Comparison of ENCODE assay signal across 8 cellular contexts in the genomic region with DNA sequence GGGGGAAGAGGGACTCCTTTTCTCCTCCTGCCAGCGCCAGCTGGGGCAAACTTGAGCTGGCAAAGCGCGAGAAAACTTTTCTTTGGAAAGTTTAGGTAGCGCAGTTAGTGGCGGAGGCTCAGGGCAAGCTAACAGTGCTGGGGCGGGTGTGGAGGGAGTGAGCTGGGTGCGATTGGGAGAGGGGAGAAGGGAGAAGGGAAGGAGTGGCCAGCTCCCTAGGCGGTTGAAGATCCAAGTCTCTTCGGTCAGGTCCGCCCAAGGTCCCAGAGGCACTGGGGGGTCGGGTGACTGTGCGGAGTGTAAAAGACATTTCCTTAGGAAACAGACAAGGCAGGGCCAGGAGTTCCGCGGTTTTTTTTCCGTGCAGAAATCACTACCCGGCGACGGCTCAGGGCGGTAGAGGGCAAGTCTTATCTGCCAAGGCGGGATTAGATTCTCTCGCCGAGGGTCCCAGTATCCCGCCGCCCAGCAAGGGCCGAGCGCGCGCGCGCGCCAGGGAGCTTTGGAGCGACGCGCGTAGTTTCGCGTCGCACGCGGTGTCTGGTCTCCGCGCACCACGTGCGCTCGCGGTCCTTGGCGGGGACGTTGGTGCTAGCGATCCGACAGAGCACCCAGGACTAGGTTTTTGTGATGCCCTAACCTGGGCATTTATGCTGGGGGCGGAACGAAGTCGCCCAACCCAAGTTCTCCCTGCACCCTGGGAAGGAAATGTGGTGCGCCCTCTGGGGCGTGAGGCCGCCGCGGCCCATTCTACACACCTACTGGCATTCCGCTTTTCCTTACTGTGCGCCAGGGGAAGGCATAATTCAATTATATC. TPM values are rescaled to one million over a fixed set of nuclear protein-coding genes. Genes with fewer than 3 reads are reported as not detected.
DNase-seq lines count a peak whose midpoint lies in the region; ATAC-seq, FAIRE-seq and TF ChIP-seq lines count a peak whose summit lies in the region.

No MANE protein-coding gene starts in this region.

- H3K27ac ChIP-seq in effector memory CD4-positive, alpha-beta T cell (ENCODE audit: insufficient read depth, low read length, poor library complexity, severe bottlenecking) = no peak overlapping the region

- H3K4me1 ChIP-seq in skeletal muscle satellite cell (ENCODE audit: control insufficient read depth, insufficient read depth, low read length) = peaks cover 23% of the 10 kb centered on the region
- no peaks in the 10 kb centered on the region for H3K4me1 ChIP-seq in effector memory CD4-positive, alpha-beta T cell (ENCODE audit: control insufficient read depth, insufficient read depth, low read length, poor library complexity, severe bottlenecking)

- POLR2A ChIA-PET in activated CD4-positive, alpha-beta T cell treated with anti-CD3 and anti-CD28 coated beads for 36 hours (lab: Charles Lee) = no interaction called here

- H3K4me2 ChIP-seq in skeletal muscle satellite cell (ENCODE audit: low read length) = peak overlapping the region; percentile 98

- peak overlapping the region; percentile 10 for H3K9ac ChIP-seq in skeletal muscle satellite cell (ENCODE audit: low read depth, low read length)

- peak overlapping the region; percentile 68 for H3K4me3 ChIP-seq in H7 (ENCODE audit: insufficient read depth, low read depth, low read length)
- peak overlapping the region; percentile 46 for H3K4me3 ChIP-seq in bronchial epithelial cell (ENCODE audit: low read depth, low read length)
- peak overlapping the region; percentile 71 for H3K4me3 ChIP-seq in skeletal muscle satellite cell (ENCODE audit: low read length)
- no peak overlapping the region for H3K4me3 ChIP-seq in effector memory CD4-positive, alpha-beta T cell (ENCODE audit: insufficient read depth, low read depth, low read length, poor library complexity, severe bottlenecking)

- intact Hi-C loops in activated CD4-positive, alpha-beta T cell treated with anti-CD3 and anti-CD28 coated beads for 36 hours (cut with DNase I, micrococcal nuclease) = loop anchor here in 1 of 2 experiments (2.0 kb wide), 1 partner anchor 35 kb away; no protein-coding TSS in a partner anchor

- H3K36me3 Mint-ChIP-seq in activated CD4-positive, alpha-beta T cell treated with anti-CD3 and anti-CD28 coated beads for 36 hours (ENCODE audit: low read depth) = no peaks in the 10 kb centered on the region

- peak; percentile 77 for DNase-seq in H7
- peak; percentile 28 for DNase-seq in bronchial epithelial cell (ENCODE audit: low read depth)
- peak; percentile 44 for DNase-seq in iPS-NIHi7 (ENCODE audit: extremely low spot score)
- no peak for DNase-seq in AG20443 (ENCODE audit: low spot score)
- DNase-seq in activated CD4-positive, alpha-beta T cell treated with anti-CD3 and anti-CD28 coated beads for 36 hours = no peak
- DNase-seq in NCI-H2081 treated with DMSO at 0.1 percent for 48 hours (lab: John Stamatoyannopoulos, UW) = no peak
- DNase-seq in effector memory CD4-positive, alpha-beta T cell = no peak

- CTCF ChIA-PET in activated CD4-positive, alpha-beta T cell treated with anti-CD3 and anti-CD28 coated beads for 36 hours (lab: Charles Lee) = interaction anchor here (0.7 to 1.5 kb wide), 2 partner anchors 42 to 129 kb away, joined by 3 read pairs; no protein-coding TSS in a partner anchor

- TF ChIP-seq CTCF in bronchial epithelial cell (IDR thresholded peaks at IDR 0.05; ENCODE audit: insufficient read depth, low read length, severe bottlenecking) = peak; percentile 41

- H3K9me3 Mint-ChIP-seq in activated CD4-positive, alpha-beta T cell treated with anti-CD3 and anti-CD28 coated beads for 36 hours (ENCODE audit: low read depth) = no peaks in the 10 kb centered on the region

- H3K27me3 ChIP-seq in H7 (ENCODE audit: control insufficient read depth, insufficient read depth, low read length) (peaks cover 96% of the 10 kb centered on the region), bronchial epithelial cell (ENCODE audit: control insufficient read depth, insufficient read depth, low read length) (peaks cover 11% of the 10 kb centered on the region), skeletal muscle satellite cell (ENCODE audit: control insufficient read depth, insufficient read depth, low read length) (peaks cover 88% of the 10 kb centered on the region)
- peaks cover 35% of the 10 kb centered on the region for H3K27me3 ChIP-seq in effector memory CD4-positive, alpha-beta T cell (replicated peaks; ENCODE audit: control insufficient read depth, insufficient read depth, low read length, poor library complexity, severe bottlenecking)

- peaks cover 59% of the 10 kb centered on the region for H3K27me3 Mint-ChIP-seq in activated CD4-positive, alpha-beta T cell treated with anti-CD3 and anti-CD28 coated beads for 36 hours

- H3K36me3 ChIP-seq in H7 (replicated peaks; ENCODE audit: control insufficient read depth, insufficient read depth, low read length) (no peaks in the 10 kb centered on the region), bronchial epithelial cell (ENCODE audit: control insufficient read depth, insufficient read depth, low read length) (no peaks in the 10 kb centered on the region), skeletal muscle satellite cell (ENCODE audit: insufficient read depth, low read length) (no peaks in the 10 kb centered on the region)
- H3K36me3 ChIP-seq in effector memory CD4-positive, alpha-beta T cell (ENCODE audit: control insufficient read depth, insufficient read depth, low read length) = no peaks in the 10 kb centered on the region

- no peak for FAIRE-seq in bronchial epithelial cell (lab: Jason Lieb, UNC)

- H3K4me3 Mint-ChIP-seq in activated CD4-positive, alpha-beta T cell treated with anti-CD3 and anti-CD28 coated beads for 36 hours = no peak overlapping the region

- no peak for ATAC-seq in activated CD4-positive, alpha-beta T cell treated with anti-CD3 and anti-CD28 coated beads for 36 hours

- H3K27ac Mint-ChIP-seq in activated CD4-positive, alpha-beta T cell treated with anti-CD3 and anti-CD28 coated beads for 36 hours = no peak overlapping the region

- peaks cover 7% of the 10 kb centered on the region for H3K4me1 Mint-ChIP-seq in activated CD4-positive, alpha-beta T cell treated with anti-CD3 and anti-CD28 coated beads for 36 hours

- no peaks in the 10 kb centered on the region for H3K9me3 ChIP-seq in skeletal muscle satellite cell (replicated peaks; ENCODE audit: low read length)
- H3K9me3 ChIP-seq in effector memory CD4-positive, alpha-beta T cell (ENCODE audit: control insufficient read depth, low read length) = no peaks in the 10 kb centered on the region

RNA-seq across cellular contexts. Expression of gene NFIB, which starts 33.7 kb away (rescaled TPM):
- total RNA-seq in H7 (2014; rRNA removed; shearing (Covaris generic)) = 3.7 and 5.0 TPM in 2 replicates
- 11.6 and 11.9 TPM in 2 replicates for total RNA-seq in bronchial epithelial cell
- total RNA-seq in skeletal muscle satellite cell (2012; rRNA removed) = 37.1 and 39.5 TPM in 2 replicates
- total RNA-seq in activated CD4-positive, alpha-beta T cell treated with anti-CD3 and anti-CD28 coated beads for 36 hours = not detected

Comparison
In these comparisons a context has a peak if more than half of its experiments do, and no peak if none do; other contexts are left out.
1. DNase-seq: peak in H7 (single experiment), bronchial epithelial cell (single experiment) and iPS-NIHi7 (single experiment); none in AG20443 (single experiment), activated CD4-positive, alpha-beta T cell treated with anti-CD3 and anti-CD28 coated beads for 36 hours (single experiment), NCI-H2081 treated with DMSO at 0.1 percent for 48 hours (single experiment) and effector memory CD4-positive, alpha-beta T cell (0 of 3).